ENCODE assay signal across 8 cellular contexts in the genomic region with DNA sequence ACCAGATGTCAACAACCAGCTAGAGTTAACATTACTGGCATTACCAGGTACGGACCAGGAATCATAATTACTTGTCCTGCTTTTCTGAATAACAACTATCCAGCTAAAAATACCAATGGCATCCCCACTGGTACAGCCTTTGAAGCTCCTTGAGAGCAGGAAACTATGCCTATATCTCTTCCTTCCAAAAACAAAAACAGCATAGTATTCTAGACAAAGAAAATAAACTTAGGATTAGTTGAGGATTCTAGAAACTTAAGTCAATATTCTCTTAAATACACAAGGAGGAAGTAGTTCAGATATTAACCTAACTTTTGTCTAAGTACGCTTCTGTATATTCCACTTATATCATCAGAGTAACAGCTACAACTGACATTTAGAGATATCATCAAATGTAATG. TPM values are rescaled to one million over a fixed set of nuclear protein-coding genes. Genes with fewer than 3 reads are reported as not detected.
DNase-seq lines count a peak whose midpoint lies in the region; ATAC-seq and TF ChIP-seq lines count a peak whose summit lies in the region.

No MANE protein-coding gene starts in this region.

- peaks cover 31% of the 10 kb centered on the region for H3K4me1 ChIP-seq in OCI-LY3 (ENCODE audit: low read length)
- H3K4me1 ChIP-seq in neural progenitor cell, result peaks cover 25% of the 10 kb centered on the region

- H3K36me3 ChIP-seq in OCI-LY3 (replicated peaks; ENCODE audit: low read depth, low read length) (peaks cover 35% of the 10 kb centered on the region), neural progenitor cell (peaks cover 14% of the 10 kb centered on the region)

- H3F3A ChIP-seq in neural progenitor cell (ENCODE audit: low read depth), result peaks cover 29% of the 10 kb centered on the region

- H4K20me1 ChIP-seq in OCI-LY3 (ENCODE audit: insufficient read depth, low read length) (peaks cover 70% of the 10 kb centered on the region), neural progenitor cell (ENCODE audit: low read depth) (peaks cover 83% of the 10 kb centered on the region)

- DNase-seq in EL (peak; percentile 8), dorsolateral prefrontal cortex (no peak), neural progenitor cell (ENCODE audit: low spot score) (no peak), AG20443 (ENCODE audit: low spot score) (no peak)
- DNase-seq in stimulated activated CD4-positive, alpha-beta T cell treated with anti-CD3 and anti-CD28 coated beads, Interleukin-15, amount 100 ng/mL, for 24 hours, result no peak

- intact Hi-C loops in dorsolateral prefrontal cortex (cut with DNase I), result loop anchor here (5.0 to 10.0 kb wide), 2 partner anchors 136 to 201 kb away; a partner anchor contains a TSS

- H3K36me3 Mint-ChIP-seq in neural progenitor cell, result peaks cover 33% of the 10 kb centered on the region

- H3K27me3 Mint-ChIP-seq in neural progenitor cell (ENCODE audit: insufficient read depth, low read depth), result peaks cover 6% of the 10 kb centered on the region

- H3K27ac ChIP-seq in OCI-LY3 (ENCODE audit: low read length), result no peak overlapping the region
- peak overlapping the region in 18 of 59 donors; percentile 0 to 47 (median 14) for H3K27ac ChIP-seq in dorsolateral prefrontal cortex
- no peak overlapping the region for H3K27ac ChIP-seq in neural progenitor cell

- peaks cover 5% of the 10 kb centered on the region for H3K9me3 Mint-ChIP-seq in neural progenitor cell

- H3K27me3 ChIP-seq in OCI-LY3 (ENCODE audit: low read depth, low read length) (no peaks in the 10 kb centered on the region), dorsolateral prefrontal cortex (no peaks in the 10 kb centered on the region), neural progenitor cell (no peaks in the 10 kb centered on the region)

- TF ChIP-seq CTCF in OCI-LY3 (IDR thresholded peaks at IDR 0.05; ENCODE audit: low read depth, low read length) (no peak), dorsolateral prefrontal cortex (IDR thresholded peaks at IDR 0.05 in 54 of 56, conservative IDR thresholded peaks at IDR 0.05 in 2 of 56; ENCODE audit: low read depth in 1 of 56, partially characterized antibody in 56 of 56) (no peak), neural progenitor cell (IDR thresholded peaks at IDR 0.05) (no peak)

- H2AFZ ChIP-seq in OCI-LY3 (ENCODE audit: low read depth, low read length) (no peak overlapping the region), neural progenitor cell (replicated peaks) (no peak overlapping the region)

- H3K9me3 ChIP-seq in OCI-LY3 (ENCODE audit: insufficient read depth, low read length) (no peaks in the 10 kb centered on the region), neural progenitor cell (ENCODE audit: low read depth) (no peaks in the 10 kb centered on the region)

- ATAC-seq in HG02981 (IDR thresholded peaks at IDR 0.05; ENCODE audit: unreplicated experiment), result no peak
- ATAC-seq in GM18867 (IDR thresholded peaks at IDR 0.05; ENCODE audit: unreplicated experiment), result no peak

- H3K79me2 ChIP-seq in OCI-LY3 (ENCODE audit: low read length) (peaks cover 97% of the 10 kb centered on the region), neural progenitor cell (ENCODE audit: low read depth) (peaks cover 98% of the 10 kb centered on the region)

- peak overlapping the region; percentile 64 for H3K4me2 ChIP-seq in OCI-LY3 (ENCODE audit: low read length)
- H3K4me2 ChIP-seq in neural progenitor cell, result peak overlapping the region; percentile 98

- H3K9ac ChIP-seq in OCI-LY3 (ENCODE audit: low read length) (peak overlapping the region; percentile 28; the same call in 1 of the 2 replicates), neural progenitor cell (peak overlapping the region; percentile 15)

- peaks cover 19% of the 10 kb centered on the region for H3K4me1 Mint-ChIP-seq in neural progenitor cell

- H3K27ac Mint-ChIP-seq in neural progenitor cell, result no peak overlapping the region

- H3K4me3 ChIP-seq in OCI-LY3 (ENCODE audit: low read length), result peak overlapping the region; percentile 90
- H3K4me3 ChIP-seq in dorsolateral prefrontal cortex, result peak overlapping the region in 57 of 59 donors; percentile 9 to 100 (median 87)
- H3K4me3 ChIP-seq in neural progenitor cell, result peak overlapping the region; percentile 100

- H3K4me3 Mint-ChIP-seq in neural progenitor cell, result peak overlapping the region; percentile 75

RNA-seq across cellular contexts. Expression of a gene that starts 3.0 kb away (rescaled TPM):
- total RNA-seq in dorsolateral prefrontal cortex, result 100 to 1,000 TPM in 119 of 120 experiments, 10 to 100 TPM in 1; 83.6 to 178 (median 133) TPM
- total RNA-seq in neural progenitor cell (ENCODE audit: low replicate concordance), result 353 and 491 TPM in 2 replicates

RNA-seq across cellular contexts. Expression of a gene that starts 28.8 kb away (rescaled TPM):
- 100 to 1,000 TPM in 14 of 120 experiments, 10 to 100 TPM in 106; 41.3 to 218 (median 75.1) TPM for total RNA-seq in dorsolateral prefrontal cortex
- total RNA-seq in neural progenitor cell (ENCODE audit: low replicate concordance), result 37.5 and 40.6 TPM in 2 replicates
